Comparison of ENCODE assay signal across 28 cellular contexts in the genomic region with DNA sequence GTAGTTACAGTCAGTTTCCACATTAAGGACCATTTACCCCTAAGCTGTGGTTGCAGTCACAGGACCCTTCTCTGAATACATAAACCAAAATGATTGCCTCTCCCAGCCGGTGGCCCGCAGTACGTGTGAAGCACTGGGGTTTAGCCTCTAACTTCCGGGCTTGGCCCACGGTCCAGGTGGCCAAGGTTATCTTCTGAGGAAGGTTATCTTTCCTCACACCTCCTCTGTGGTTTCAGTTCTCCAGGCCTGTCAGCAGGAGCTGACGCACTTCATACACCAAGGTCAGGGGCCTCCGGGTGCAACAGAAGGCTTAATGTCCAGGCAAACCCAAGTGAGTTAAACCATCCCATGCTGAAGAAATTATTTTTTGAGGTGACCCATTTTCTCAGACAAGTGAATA.
"Had no signal": no experiment of that assay in that cellular context is flagged by ENCODE, and none has a peak within 500 bp of the region (broad histone marks: within the 10 kb centered on the region; RNA-seq: fewer than 3 reads in every experiment).

No MANE protein-coding gene starts in this region.

- H3K27ac ChIP-seq: body of pancreas, right lobe of liver, uterus, VCaP had no signal

- H3K4me1 Mint-ChIP-seq: activated naive CD8-positive, alpha-beta T cell treated with anti-CD3 and anti-CD28 coated beads for 36 hours had no signal

- H3K4me3 ChIP-seq: adrenal gland, body of pancreas, right lobe of liver, uterus had no signal

- H3K4me1 ChIP-seq: adrenal gland, body of pancreas, right lobe of liver, uterus had no signal

- H3K27me3 ChIP-seq: adrenal gland, body of pancreas, right lobe of liver, uterus had no signal

- H3K36me3 Mint-ChIP-seq: activated naive CD8-positive, alpha-beta T cell treated with anti-CD3 and anti-CD28 coated beads for 36 hours; naive thymus-derived CD8-positive, alpha-beta T cell had no signal

- H3K9me3 Mint-ChIP-seq: activated naive CD8-positive, alpha-beta T cell treated with anti-CD3 and anti-CD28 coated beads for 36 hours; effector memory CD8-positive, alpha-beta T cell; naive thymus-derived CD8-positive, alpha-beta T cell; stimulated activated naive CD8-positive, alpha-beta T cell treated with anti-CD3 and anti-CD28 coated beads, Interleukin-15, Interleukin-2, amounts not matched to agents 100 ng/mL and 50 ng/mL, for 24 hours; T-helper 1 cell treated with Interleukin-12 subunit alpha and Interleukin-12 subunit beta and Interleukin-4 antibody, amounts not matched to agents 30 μg/mL and 1 μg/mL, for 36 hours; type B pancreatic cell had no signal

- H3K4me3 Mint-ChIP-seq: activated naive CD8-positive, alpha-beta T cell treated with anti-CD3 and anti-CD28 coated beads for 36 hours; effector memory CD8-positive, alpha-beta T cell; naive thymus-derived CD8-positive, alpha-beta T cell; stimulated activated naive CD8-positive, alpha-beta T cell treated with anti-CD3 and anti-CD28 coated beads, Interleukin-15, Interleukin-2, amounts not matched to agents 100 ng/mL and 50 ng/mL, for 24 hours; T-helper 1 cell treated with Interleukin-12 subunit alpha and Interleukin-12 subunit beta and Interleukin-4 antibody, amounts not matched to agents 30 μg/mL and 1 μg/mL, for 36 hours; type B pancreatic cell had no signal

- DNase-seq: activated CD4-positive, alpha-beta T cell treated with anti-CD3 and anti-CD28 coated beads for 4 hours; activated CD4-positive, alpha-beta T cell treated with anti-CD3 and anti-CD28 coated beads, Interleukin-2, amount 50 U/mL, for 4 hours; activated effector memory CD4-positive, alpha-beta T cell treated with Interleukin-2 at 50 U/mL for 16 hours; activated naive CD4-positive, alpha-beta T cell treated with Interleukin-2 at 50 U/mL for 16 hours; activated naive CD8-positive, alpha-beta T cell treated with anti-CD3 and anti-CD28 coated beads for 36 hours; adrenal gland; aorta; body of pancreas; cerebellar nuclear complex; cortex of kidney; effector memory CD8-positive, alpha-beta T cell; foreskin fibroblast; islet precursor cell; midbrain; naive thymus-derived CD8-positive, alpha-beta T cell; posterior cingulate gyrus; right lobe of liver; stimulated activated CD4-positive, alpha-beta T cell treated with anti-CD3 and anti-CD28 coated beads, Interleukin-12 subunit alpha, Interleukin-12 subunit beta, amount 100 ng/mL, for 4 hours; stimulated activated CD4-positive, alpha-beta T cell treated with anti-CD3 and anti-CD28 coated beads, Interleukin-4, amount 100 ng/mL, for 1 hour; substantia nigra; SW 1271; T-helper 9 cell; uterus had no signal

- H3K27ac Mint-ChIP-seq: activated naive CD8-positive, alpha-beta T cell treated with anti-CD3 and anti-CD28 coated beads for 36 hours; effector memory CD8-positive, alpha-beta T cell; naive thymus-derived CD8-positive, alpha-beta T cell; stimulated activated naive CD8-positive, alpha-beta T cell treated with anti-CD3 and anti-CD28 coated beads, Interleukin-15, Interleukin-2, amounts not matched to agents 100 ng/mL and 50 ng/mL, for 24 hours; T-helper 1 cell treated with Interleukin-12 subunit alpha and Interleukin-12 subunit beta and Interleukin-4 antibody, amounts not matched to agents 30 μg/mL and 1 μg/mL, for 36 hours; type B pancreatic cell had no signal

- H3K36me3 ChIP-seq: adrenal gland, right lobe of liver, uterus had no signal

- H3K9me3 ChIP-seq: adrenal gland, body of pancreas, right lobe of liver, uterus had no signal

- ATAC-seq: body of pancreas; effector memory CD8-positive, alpha-beta T cell; esophagus mucosa; naive thymus-derived CD8-positive, alpha-beta T cell; right lobe of liver had no signal
